In genomic region chr10:11813855-11814557, GRCh38 we compare ENCODE assay signal across 1 cellular context.
TF ChIP-seq lines count a peak whose summit lies in the region.

No MANE protein-coding gene starts in this region.

TF ChIP-seq in GM23338, 12 proteins besides CTCF, POLR2A, EP300 and RAD21 (continued from another document):
- no peak for TF ChIP-seq REST (IDR thresholded peaks at IDR 0.05; ENCODE audit: unreplicated experiment)
- no peak for TF ChIP-seq JUNB (IDR thresholded peaks at IDR 0.05; ENCODE audit: unreplicated experiment)
- no peak for TF ChIP-seq ZNF462 (CRISPR knock-in tag; IDR thresholded peaks at IDR 0.05)
- TF ChIP-seq ZNF331 (CRISPR knock-in tag; IDR thresholded peaks at IDR 0.05; ENCODE audit: low read depth) = no peak
- no peak for TF ChIP-seq NANOG (IDR thresholded peaks at IDR 0.05; ENCODE audit: borderline replicate concordance)
